ENCODE assay signal across 18 cellular contexts in the genomic region with DNA sequence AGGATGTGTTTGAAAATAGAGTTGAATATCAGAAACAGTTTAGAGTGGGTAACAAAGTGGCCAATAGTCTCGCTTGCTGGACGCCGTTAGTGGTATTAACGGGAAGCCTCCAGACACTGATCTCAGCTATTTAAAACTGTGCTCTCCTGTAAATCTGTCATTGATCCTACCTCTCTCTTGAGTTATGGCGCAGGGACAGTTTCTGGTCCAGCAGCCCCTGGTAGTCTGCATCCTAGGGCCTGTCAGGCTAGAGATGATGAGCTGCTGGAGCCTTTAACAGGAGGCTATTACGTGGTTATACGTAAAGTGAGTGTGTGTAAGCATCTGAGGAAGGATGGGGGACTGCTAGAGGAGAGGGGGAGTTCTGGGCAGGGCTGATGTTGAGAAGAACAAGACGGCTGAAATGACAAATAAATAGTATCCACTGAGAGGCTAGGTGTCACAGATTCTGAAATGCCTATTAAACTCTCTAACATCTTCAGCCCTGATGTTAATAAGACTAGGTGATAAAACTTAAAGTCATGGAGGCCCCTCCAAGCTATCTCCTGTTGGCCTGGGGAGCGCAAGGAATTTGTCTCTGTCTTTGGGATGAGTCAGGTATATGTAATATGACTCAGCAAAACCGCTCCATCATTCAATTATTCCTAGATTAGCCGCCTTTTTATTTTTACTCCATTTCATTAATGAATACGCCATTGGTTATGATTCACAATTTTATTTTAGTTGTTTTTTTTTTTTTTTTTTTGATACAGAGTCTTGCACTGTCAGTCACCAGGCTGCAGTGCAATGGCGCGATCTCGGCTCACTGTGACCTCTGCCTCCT.
DNase-seq lines count a peak whose midpoint lies in the region; ATAC-seq and TF ChIP-seq lines count a peak whose summit lies in the region.
"Had no signal": no experiment of that assay in that cellular context is flagged by ENCODE, and none has a peak within 500 bp of the region (broad histone marks: within the 10 kb centered on the region; RNA-seq: fewer than 3 reads in every experiment).

No MANE protein-coding gene starts in this region.

- POLR2A ChIA-PET in PC-3 (lab: Charles Lee; ENCODE audit: unreplicated experiment): no interaction called here

- H3K36me3 Mint-ChIP-seq in chondrocyte (ENCODE audit: low read depth): peaks cover 3% of the 10 kb centered on the region
- no peaks in the 10 kb centered on the region for H3K36me3 Mint-ChIP-seq in immature natural killer cell
- H3K36me3 Mint-ChIP-seq: activated naive CD8-positive, alpha-beta T cell treated with anti-CD3 and anti-CD28 coated beads for 36 hours had no signal

- H2BK5ac ChIP-seq in mesendoderm (ENCODE audit: low read length): no peak overlapping the region

- H3K27ac ChIP-seq in PC-3 (ENCODE audit: low read length) (peak overlapping the region; percentile 64), mesendoderm (ENCODE audit: low read depth, low read length) (no peak overlapping the region), tibial artery (peak overlapping the region; percentile 42 to 62)
- H3K27ac ChIP-seq: C4-2B, left lung, suprapubic skin had no signal

- no peaks in the 10 kb centered on the region for H3K9me2 ChIP-seq in PC-3 (replicated peaks; ENCODE audit: low read length)

- no CpG with 5 or more reads among the region's 15 CpGs for WGBS in mesendoderm (ENCODE audit: extremely low coverage, insufficient coverage, low lambda C conversion rate)

- no peaks in the 10 kb centered on the region for H3K79me2 ChIP-seq in PC-3 (ENCODE audit: low read length)
- H3K79me2 ChIP-seq in mesendoderm (ENCODE audit: control insufficient read depth, insufficient read depth, low read length): no peaks in the 10 kb centered on the region

- CTCF ChIA-PET in PC-3 (lab: Charles Lee): interaction anchor here (0.6 kb wide), 1 partner anchor 17 kb away, joined by 4 read pairs; no protein-coding TSS in a partner anchor

- H2BK15ac ChIP-seq in mesendoderm (replicated peaks; ENCODE audit: low read depth): no peak overlapping the region

- H3K27me3 Mint-ChIP-seq in chondrocyte (ENCODE audit: low read depth) (no peaks in the 10 kb centered on the region), immature natural killer cell (ENCODE audit: low read depth in 3 of 3) (peaks cover 0 to 10% (median 2%) of the 10 kb centered on the region in 3 donors)
- H3K27me3 Mint-ChIP-seq: activated naive CD8-positive, alpha-beta T cell treated with anti-CD3 and anti-CD28 coated beads for 36 hours had no signal

- TF ChIP-seq CTCF in PC-3 (conservative IDR thresholded peaks at IDR 0.05; ENCODE audit: low read depth, low read length) (no peak), chondrocyte (IDR thresholded peaks at IDR 0.05) (no peak), tibial artery (IDR thresholded peaks at IDR 0.05) (no peak)

- DNase-seq in PC-3 (peak; percentile 62), chondrocyte (ENCODE audit: low spot score) (no peak), mesendoderm (peak; percentile 15), tibial artery (no peak), NCI-H2196 (lab: John Stamatoyannopoulos, UW; ENCODE audit: unreplicated experiment) (no peak), immature natural killer cell (no peak)
- DNase-seq: activated CD4-positive, alpha-beta T cell treated with anti-CD3 and anti-CD28 coated beads, Interleukin-2, amount 10 ng/mL, durations not matched to agents 7 days and 5 days; activated naive CD8-positive, alpha-beta T cell treated with anti-CD3 and anti-CD28 coated beads for 36 hours; activated T-cell treated with anti-CD3 and anti-CD28 coated beads, Interleukin-2, amount 50 U/mL, for 4 hours; cerebellar nuclear complex; left lung; NCI-H2081; NCI-H774; SHP77 treated with DMSO at 0.1 percent for 48 hours; T-helper 9 cell had no signal

- H3K4me2 ChIP-seq in PC-3 (ENCODE audit: low read length) (no peak overlapping the region), mesendoderm (ENCODE audit: low read length) (no peak overlapping the region)

- H3K36me3 ChIP-seq in PC-3 (ENCODE audit: low read depth, low read length) (no peaks in the 10 kb centered on the region), mesendoderm (ENCODE audit: control insufficient read depth, insufficient read depth, low read length) (no peaks in the 10 kb centered on the region), tibial artery (no peaks in the 10 kb centered on the region)
- H3K36me3 ChIP-seq: suprapubic skin had no signal

- H3K27ac Mint-ChIP-seq in chondrocyte (ENCODE audit: unreplicated experiment) (peak overlapping the region; percentile 88), immature natural killer cell (no peak overlapping the region)
- H3K27ac Mint-ChIP-seq: activated CD4-positive, alpha-beta T cell treated with anti-CD3 and anti-CD28 coated beads, Interleukin-2, amount 10 ng/mL, durations not matched to agents 7 days and 5 days; activated naive CD8-positive, alpha-beta T cell treated with anti-CD3 and anti-CD28 coated beads for 36 hours had no signal

- no TSS peak for BruUV-seq in PC-3 (replicated peaks; lab: Mats Ljungman, UMichigan)

- H3K9me3 ChIP-seq in PC-3 (ENCODE audit: low read length) (no peaks in the 10 kb centered on the region), tibial artery (no peaks in the 10 kb centered on the region)
- H3K9me3 ChIP-seq: left lung, suprapubic skin had no signal

- H3K27me3 ChIP-seq in PC-3 (ENCODE audit: low read length) (no peaks in the 10 kb centered on the region), mesendoderm (ENCODE audit: insufficient read depth, low read length, poor library complexity) (no peaks in the 10 kb centered on the region), tibial artery (no peaks in the 10 kb centered on the region)
- H3K27me3 ChIP-seq: left lung, suprapubic skin had no signal

- no peak overlapping the region for H4K8ac ChIP-seq in mesendoderm (ENCODE audit: low read depth, low read length)

- intact Hi-C loops in PC-3 (cut with micrococcal nuclease): no loop called here
- intact Hi-C loops in tibial artery (cut with DNase I; ENCODE audit: low total_unique reads): no loop called here

- no peak overlapping the region for H3K4ac ChIP-seq in mesendoderm (ENCODE audit: low read depth, low read length)

- no peaks in the 10 kb centered on the region for H3F3A ChIP-seq in PC-3 (ENCODE audit: low read length, unreplicated experiment)

- no peak overlapping the region for H3K23ac ChIP-seq in mesendoderm (ENCODE audit: low read length)

- no peak overlapping the region for H2BK120ac ChIP-seq in mesendoderm (ENCODE audit: low read depth, low read length)

- H3K79me1 ChIP-seq in mesendoderm (ENCODE audit: low read length): no peaks in the 10 kb centered on the region

- H3K4me1 Mint-ChIP-seq in chondrocyte (ENCODE audit: low read depth) (peaks cover 68% of the 10 kb centered on the region), immature natural killer cell (no peaks in the 10 kb centered on the region)
- H3K4me1 Mint-ChIP-seq: activated CD4-positive, alpha-beta T cell treated with anti-CD3 and anti-CD28 coated beads, Interleukin-2, amount 10 ng/mL, durations not matched to agents 7 days and 5 days; activated naive CD8-positive, alpha-beta T cell treated with anti-CD3 and anti-CD28 coated beads for 36 hours had no signal

- H3K4me3 Mint-ChIP-seq in chondrocyte (ENCODE audit: unreplicated experiment) (no peak overlapping the region), immature natural killer cell (no peak overlapping the region)
- H3K4me3 Mint-ChIP-seq: activated CD4-positive, alpha-beta T cell treated with anti-CD3 and anti-CD28 coated beads, Interleukin-2, amount 10 ng/mL, durations not matched to agents 7 days and 5 days; activated naive CD8-positive, alpha-beta T cell treated with anti-CD3 and anti-CD28 coated beads for 36 hours; activated T-cell treated with anti-CD3 and anti-CD28 coated beads, Interleukin-2, amount 50 U/mL, for 4 hours had no signal

- H3K4me3 ChIP-seq in PC-3 (ENCODE audit: low read length): no peak overlapping the region
- no peak overlapping the region for H3K4me3 ChIP-seq in mesendoderm (ENCODE audit: low read length)
- no peak overlapping the region for H3K4me3 ChIP-seq in tibial artery
- H3K4me3 ChIP-seq: left lung, suprapubic skin had no signal

- H2AK5ac ChIP-seq in mesendoderm (ENCODE audit: low read length): no peak overlapping the region

- no peak overlapping the region for H3K56ac ChIP-seq in mesendoderm (ENCODE audit: low read length)

- no peaks in the 10 kb centered on the region for H3K9me3 Mint-ChIP-seq in chondrocyte (ENCODE audit: low read depth)
- peaks cover 0 to 2% (median 0%) of the 10 kb centered on the region in 6 donors for H3K9me3 Mint-ChIP-seq in immature natural killer cell
- H3K9me3 Mint-ChIP-seq: activated CD4-positive, alpha-beta T cell treated with anti-CD3 and anti-CD28 coated beads, Interleukin-2, amount 10 ng/mL, durations not matched to agents 7 days and 5 days; activated naive CD8-positive, alpha-beta T cell treated with anti-CD3 and anti-CD28 coated beads for 36 hours; activated T-cell treated with anti-CD3 and anti-CD28 coated beads, Interleukin-2, amount 50 U/mL, for 4 hours had no signal

- ATAC-seq in PC-3: no peak
- ATAC-seq in HG03521 (IDR thresholded peaks at IDR 0.05; ENCODE audit: unreplicated experiment): no peak

- no peak overlapping the region for H2AFZ ChIP-seq in PC-3 (ENCODE audit: low read length)

- H4K20me1 ChIP-seq in PC-3 (ENCODE audit: low read length): no peaks in the 10 kb centered on the region

- H3K4me1 ChIP-seq in PC-3 (ENCODE audit: insufficient read depth, low read length) (peaks cover 43% of the 10 kb centered on the region), mesendoderm (ENCODE audit: control insufficient read depth, low read depth, low read length) (peaks cover 3% of the 10 kb centered on the region), tibial artery (peaks cover 0 to 21% (median 11%) of the 10 kb centered on the region in 4 donors)
- H3K4me1 ChIP-seq: left lung, suprapubic skin had no signal

- no peak overlapping the region for H3K18ac ChIP-seq in mesendoderm (ENCODE audit: low read length)

- no peak overlapping the region for H4K5ac ChIP-seq in mesendoderm (ENCODE audit: low read length)

- H3K9ac ChIP-seq in PC-3 (ENCODE audit: low read length): no peak overlapping the region; the same call in 1 of the 2 replicates
- H3K9ac ChIP-seq in mesendoderm (ENCODE audit: low read length): no peak overlapping the region

Comparison
In these comparisons a context has a peak if more than half of its experiments do, and no peak if none do; other contexts are left out.
1. DNase-seq: peak in PC-3 (single experiment) and mesendoderm (single experiment); none in chondrocyte (single experiment), tibial artery (0 of 2), NCI-H2196 (single experiment) and immature natural killer cell (0 of 3).